Comparison of ENCODE assay signal across 2 cellular contexts in the genomic region with DNA sequence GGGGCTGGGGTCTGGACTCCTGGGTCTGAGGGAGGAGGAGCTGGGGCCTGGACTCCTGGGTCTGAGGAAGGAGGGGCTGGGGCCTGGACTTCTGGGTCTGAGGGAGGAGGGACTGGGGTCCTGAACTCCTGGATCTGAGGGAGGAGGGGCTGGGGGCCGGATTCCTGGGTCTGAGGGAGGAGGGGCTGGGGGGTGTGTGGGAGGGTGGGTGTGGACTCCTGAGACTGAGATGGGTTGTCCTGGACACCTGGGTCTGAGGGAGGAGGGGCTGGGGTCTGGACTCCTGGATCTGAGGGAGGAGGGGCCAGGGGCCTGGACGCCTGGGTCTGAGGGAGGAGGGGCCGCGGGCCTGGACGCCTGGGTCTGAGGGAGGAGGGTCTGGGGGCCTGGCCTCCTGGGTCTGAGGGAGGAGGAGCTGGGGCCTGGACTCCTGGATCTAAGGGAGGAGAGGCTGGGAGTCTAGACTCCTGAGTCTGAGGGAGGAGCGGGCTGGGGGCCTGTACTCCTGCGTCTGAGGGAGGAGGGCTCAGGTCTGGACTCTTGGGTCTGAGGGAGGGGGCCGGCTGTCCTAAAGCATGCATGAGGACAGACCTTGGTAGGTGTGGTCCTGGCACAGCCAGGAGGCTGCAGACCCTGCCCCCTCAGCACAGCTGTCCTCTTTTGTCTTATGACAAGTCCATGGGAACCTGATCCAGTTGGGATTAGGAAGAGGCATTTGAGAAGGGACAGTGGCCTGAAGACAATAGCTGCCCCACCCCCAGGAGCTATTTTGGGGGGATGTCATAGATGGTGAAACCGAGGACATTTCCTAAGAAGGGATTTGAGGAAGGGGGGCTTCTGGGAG.
TF ChIP-seq lines count a peak whose summit lies in the region.

No MANE protein-coding gene starts in this region.

TF ChIP-seq in Ishikawa, 13 proteins besides CTCF, POLR2A, EP300 and RAD21:
- TF ChIP-seq ZBTB7A (IDR thresholded peaks at IDR 0.05; ENCODE audit: low read depth), result 0 out of 2 replicates have a peak, but pooled peaks have one; percentile 37
- TF ChIP-seq NFIC (IDR thresholded peaks at IDR 0.05), result no peak

TF ChIP-seq in K562, 482 proteins besides CTCF, POLR2A, EP300 and RAD21:
- TF ChIP-seq SMARCC2 (IDR thresholded peaks at IDR 0.05; ENCODE audit: low read depth) (no peak), ZNF717 (CRISPR knock-in tag; IDR thresholded peaks at IDR 0.05) (no peak), CBX8 (IDR thresholded peaks at IDR 0.05; ENCODE audit: borderline replicate concordance, extremely low read depth, low read depth, low read length, poor library complexity, severe bottlenecking) (no peak), SAFB2 (IDR thresholded peaks at IDR 0.05; ENCODE audit: borderline replicate concordance, low read depth, low read length, severe bottlenecking) (no peak), ZFP36 (IDR thresholded peaks at IDR 0.05; ENCODE audit: low read depth, low read length, partially characterized antibody) (peak; percentile 13), BRF1 (IDR thresholded peaks at IDR 0.05; ENCODE audit: borderline replicate concordance, extremely low read depth, insufficient read length) (no peak), KAT8 (IDR thresholded peaks at IDR 0.05; ENCODE audit: low read depth) (no peak), ZBTB17 (CRISPR knock-in tag; IDR thresholded peaks at IDR 0.05) (no peak), LCOR (CRISPR knock-in tag; IDR thresholded peaks at IDR 0.05) (0 out of 2 replicates have a peak, but pooled peaks have one; percentile 1), ZNF696 (CRISPR knock-in tag; conservative IDR thresholded peaks at IDR 0.05) (no peak), ZNF785 (CRISPR knock-in tag; IDR thresholded peaks at IDR 0.05) (no peak), HOXB6 (CRISPR knock-in tag; IDR thresholded peaks at IDR 0.05; ENCODE audit: borderline replicate concordance) (no peak), ZNF77 (CRISPR knock-in tag; IDR thresholded peaks at IDR 0.05) (no peak)
- TF ChIP-seq, protein P1, sequence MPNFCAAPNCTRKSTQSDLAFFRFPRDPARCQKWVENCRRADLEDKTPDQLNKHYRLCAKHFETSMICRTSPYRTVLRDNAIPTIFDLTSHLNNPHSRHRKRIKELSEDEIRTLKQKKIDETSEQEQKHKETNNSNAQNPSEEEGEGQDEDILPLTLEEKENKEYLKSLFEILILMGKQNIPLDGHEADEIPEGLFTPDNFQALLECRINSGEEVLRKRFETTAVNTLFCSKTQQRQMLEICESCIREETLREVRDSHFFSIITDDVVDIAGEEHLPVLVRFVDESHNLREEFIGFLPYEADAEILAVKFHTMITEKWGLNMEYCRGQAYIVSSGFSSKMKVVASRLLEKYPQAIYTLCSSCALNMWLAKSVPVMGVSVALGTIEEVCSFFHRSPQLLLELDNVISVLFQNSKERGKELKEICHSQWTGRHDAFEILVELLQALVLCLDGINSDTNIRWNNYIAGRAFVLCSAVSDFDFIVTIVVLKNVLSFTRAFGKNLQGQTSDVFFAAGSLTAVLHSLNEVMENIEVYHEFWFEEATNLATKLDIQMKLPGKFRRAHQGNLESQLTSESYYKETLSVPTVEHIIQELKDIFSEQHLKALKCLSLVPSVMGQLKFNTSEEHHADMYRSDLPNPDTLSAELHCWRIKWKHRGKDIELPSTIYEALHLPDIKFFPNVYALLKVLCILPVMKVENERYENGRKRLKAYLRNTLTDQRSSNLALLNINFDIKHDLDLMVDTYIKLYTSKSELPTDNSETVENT (CRISPR knock-in tag; IDR thresholded peaks at IDR 0.05), result no peak
